In the genomic region with DNA sequence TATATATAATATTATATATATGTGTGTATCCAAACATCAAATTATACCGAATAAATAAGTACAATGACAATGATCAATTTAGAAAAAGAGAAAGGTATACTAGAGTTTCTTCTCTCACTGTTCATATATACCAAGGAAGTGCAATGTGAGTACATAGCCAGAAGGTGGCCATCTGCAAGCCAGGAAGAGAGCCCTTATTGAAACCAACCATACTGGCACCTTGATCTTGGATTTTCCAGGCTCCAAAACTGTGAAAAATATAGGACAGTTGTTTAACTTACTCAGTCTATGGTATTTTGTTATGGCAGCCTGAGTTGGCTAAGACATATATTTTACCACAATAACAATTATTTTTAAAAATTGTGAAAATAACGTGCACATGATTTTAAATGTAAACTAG, we compare ENCODE assay signal across 9 cellular contexts.
DNase-seq lines count a peak whose midpoint lies in the region; ATAC-seq, FAIRE-seq and TF ChIP-seq lines count a peak whose summit lies in the region.
"Had no signal": no experiment of that assay in that cellular context is flagged by ENCODE, and none has a peak within 500 bp of the region (broad histone marks: within the 10 kb centered on the region; RNA-seq: fewer than 3 reads in every experiment).

No MANE protein-coding gene starts in this region.

- no peak overlapping the region for H3K4me3 Mint-ChIP-seq in neural crest cell
- H3K4me3 Mint-ChIP-seq: dendritic cell treated with granulocyte-macrophage colony-stimulating factor and Interleukin-4, amounts not matched to agents 40 ng/mL and 50 ng/mL, for 4 days had no signal

- H3K4me1 ChIP-seq in mammary epithelial cell (ENCODE audit: insufficient read depth, low read length) = no peaks in the 10 kb centered on the region

- dilution Hi-C loops in mammary epithelial cell (cut with HindIII; ENCODE audit: low sequenced_read_pairs) = no loop called here

- H3K27ac ChIP-seq in mammary epithelial cell (ENCODE audit: insufficient read depth, low read depth, low read length) = no peak overlapping the region

- DNase-seq in ACHN (peak; percentile 51), NCI-H2227 (lab: John Stamatoyannopoulos, UW; ENCODE audit: unreplicated experiment) (peak; percentile 55), mammary epithelial cell (peak; percentile 12), neural crest cell (ENCODE audit: low read depth, low spot score) (no peak), urothelium cell line (ENCODE audit: low spot score) (no peak), islet precursor cell (no peak)

- no peaks in the 10 kb centered on the region for H3K79me2 ChIP-seq in mammary epithelial cell (ENCODE audit: insufficient read depth, low read length)

- CTCF ChIA-PET in mammary epithelial cell (lab: Charles Lee; ENCODE audit: low non-redundant PET) = no interaction called here

- H3K27ac Mint-ChIP-seq in neural crest cell (ENCODE audit: unreplicated experiment) = no peak overlapping the region
- H3K27ac Mint-ChIP-seq: dendritic cell treated with granulocyte-macrophage colony-stimulating factor and Interleukin-4, amounts not matched to agents 40 ng/mL and 50 ng/mL, for 4 days had no signal

- H3K9me3 Mint-ChIP-seq in neural crest cell = no peaks in the 10 kb centered on the region

- peak; percentile 51 to 80 for TF ChIP-seq CTCF in mammary epithelial cell (conservative IDR thresholded peaks at IDR 0.05 in 1 of 2, IDR thresholded peaks at IDR 0.05 in 1 of 2; ENCODE audit: extremely low read depth in 1 of 2, insufficient read depth in 1 of 2, low read depth in 1 of 2, low read length in 2 of 2)
- peak; percentile 77 for TF ChIP-seq CTCF in neural crest cell (conservative IDR thresholded peaks at IDR 0.05)

- H3K36me3 ChIP-seq in mammary epithelial cell (ENCODE audit: insufficient read depth, low read length) = no peaks in the 10 kb centered on the region

- no peak for FAIRE-seq in urothelium cell line (lab: Jason Lieb, UNC)

- H3K4me3 ChIP-seq in mammary epithelial cell (replicated peaks in 1 of 3; ENCODE audit: insufficient read depth in 1 of 3, low read depth in 2 of 3, low read length in 3 of 3) = no peak overlapping the region

- no peak overlapping the region for H3K4me2 ChIP-seq in mammary epithelial cell (ENCODE audit: insufficient read depth, low read depth, low read length)

- H3K36me3 Mint-ChIP-seq in neural crest cell (ENCODE audit: low read depth) = no peaks in the 10 kb centered on the region

- H3K27me3 Mint-ChIP-seq in neural crest cell (ENCODE audit: low read depth) = no peaks in the 10 kb centered on the region
- H3K27me3 Mint-ChIP-seq: dendritic cell treated with granulocyte-macrophage colony-stimulating factor and Interleukin-4, amounts not matched to agents 40 ng/mL and 50 ng/mL, for 4 days had no signal

- no peaks in the 10 kb centered on the region for H3K4me1 Mint-ChIP-seq in neural crest cell

- no TSS peak for BruUV-seq in mammary epithelial cell (replicated peaks; lab: Mats Ljungman, UMichigan)

- no peaks in the 10 kb centered on the region for H4K20me1 ChIP-seq in mammary epithelial cell (ENCODE audit: insufficient read depth, low read length)

- no peak overlapping the region for H3K9ac ChIP-seq in mammary epithelial cell (ENCODE audit: insufficient read depth, low read length)

- peak; percentile 95 for ATAC-seq in GM18505 (IDR thresholded peaks at IDR 0.05; ENCODE audit: unreplicated experiment)
- ATAC-seq in HG02938 (IDR thresholded peaks at IDR 0.05; ENCODE audit: unreplicated experiment) = peak; percentile 90

- WGBS in mammary epithelial cell (ENCODE audit: low coverage, missing lambda C conversion rate) = 100% methylated on average over 1 of the region's 2 CpGs

- no peak overlapping the region for H2AFZ ChIP-seq in mammary epithelial cell (ENCODE audit: low read depth, low read length)

- in situ Hi-C loops in ACHN (cut with HindIII; ENCODE audit: low pct_ligation_motif_present, low pct_unique_long_range_greater_than_20kb, low sequenced_read_pairs) = no loop called here
- in situ Hi-C loops in mammary epithelial cell (cut with MboI; ENCODE audit: low sequenced_read_pairs in 2 of 2) = no loop called here

- no peaks in the 10 kb centered on the region for H3K27me3 ChIP-seq in mammary epithelial cell (ENCODE audit: insufficient read depth, low read length)

- H3K9me3 ChIP-seq in mammary epithelial cell (replicated peaks; ENCODE audit: insufficient read depth, low read length) = no peaks in the 10 kb centered on the region

- TF ChIP-seq POLR2A in GM18505 (IDR thresholded peaks at IDR 0.05; ENCODE audit: borderline replicate concordance, extremely low read depth, insufficient read depth, insufficient read length) = no peak

- intact Hi-C loops in mammary epithelial cell (cut with micrococcal nuclease) = loop anchor here (5.0 kb wide), 1 partner anchor 700 kb away; no protein-coding TSS in a partner anchor

Comparison
In these comparisons a context has a peak if more than half of its experiments do, and no peak if none do; other contexts are left out.
1. DNase-seq: peak in ACHN (single experiment), NCI-H2227 (single experiment) and mammary epithelial cell (single experiment); none in neural crest cell (single experiment), urothelium cell line (single experiment) and islet precursor cell (single experiment).